8 cellular contexts compared by ENCODE assay signal in genomic region chr19:41993612-41994483, GRCh38. TPM values are rescaled to one million over a fixed set of nuclear protein-coding genes. Genes with fewer than 3 reads are reported as not detected.
A peak's percentile ranks its signal among the peaks of the same experiment; 100 is the strongest.
DNase-seq lines count a peak whose midpoint lies in the region; ATAC-seq and TF ChIP-seq lines count a peak whose summit lies in the region.

Gene ATP1A3, minus strand, starts transcription at chr19:41994230. Its CDS starts 154 bp downstream, at chr19:41994076.

- H3K27ac ChIP-seq in duodenal mucosa (ENCODE audit: low read depth, low read length) (no peak within 1 kb of the TSS), lung (ENCODE audit: low read depth in 1 of 2, low read length in 1 of 2) (peak within 1 kb of the TSS in 1 of 2 donors; percentile 55)

- H3K9me3 ChIP-seq in duodenal mucosa (ENCODE audit: control insufficient read depth in 1 of 2, low read length in 2 of 2) (no peaks in the 10 kb centered on the region), lung (ENCODE audit: control insufficient read depth in 2 of 2, insufficient read depth in 1 of 2, low read length in 1 of 2) (peaks cover 0 to 6% of the 10 kb centered on the region in 2 donors)

- no peaks in the 10 kb centered on the region for H3K4me1 ChIP-seq in duodenal mucosa (ENCODE audit: control insufficient read depth in 1 of 2, insufficient read depth in 2 of 2, low read length in 2 of 2)
- H3K4me1 ChIP-seq in lung (ENCODE audit: control insufficient read depth in 2 of 2, insufficient read depth in 2 of 2, low read length in 2 of 2), result peaks cover 0 to 6% of the 10 kb centered on the region in 2 donors

- peak; percentile 71 for ATAC-seq in GM19372 (IDR thresholded peaks at IDR 0.05; ENCODE audit: low read depth, unreplicated experiment)
- peak; percentile 29 for ATAC-seq in lung (ENCODE audit: insufficient read depth, low FRiP score)
- ATAC-seq in GM18907 (IDR thresholded peaks at IDR 0.05; ENCODE audit: unreplicated experiment), result no peak

- WGBS in lung, 2 donors, result 1% methylated on average over 55 to 84 of the region's 84 CpGs

- no peak for TF ChIP-seq CTCF in lung (IDR thresholded peaks at IDR 0.05; ENCODE audit: control extremely low read depth, extremely low read depth)

- in situ Hi-C loops in ACHN (cut with HindIII; ENCODE audit: low pct_ligation_motif_present, low pct_unique_long_range_greater_than_20kb, low sequenced_read_pairs), result no loop called here

- H3K4me3 ChIP-seq in duodenal mucosa (ENCODE audit: low read depth in 1 of 2, low read length in 2 of 2), result peak within 1 kb of the TSS; percentile 38 to 45
- no peak within 1 kb of the TSS for H3K4me3 ChIP-seq in lung

- H3K27me3 ChIP-seq in duodenal mucosa (ENCODE audit: control insufficient read depth in 1 of 2, insufficient read depth in 2 of 2, low read length in 2 of 2), result peaks cover 30 to 43% of the 10 kb centered on the region in 2 donors
- peaks cover 4% of the 10 kb centered on the region for H3K27me3 ChIP-seq in lung (ENCODE audit: control insufficient read depth, insufficient read depth)

- DNase-seq in ACHN, result peak; percentile 60
- peak; percentile 55 for DNase-seq in NCI-H446 treated with DMSO at 0.1 percent for 48 hours (lab: John Stamatoyannopoulos, UW)
- peak; percentile 64 for DNase-seq in activated CD4-positive, alpha-beta T cell treated with anti-CD3 and anti-CD28 coated beads for 48 hours
- no peak for DNase-seq in lung (ENCODE audit: low spot score)
- DNase-seq in stimulated activated CD8-positive, alpha-beta memory T cell treated with anti-CD3 and anti-CD28 coated beads, Interleukin-15, amount 100 ng/mL, for 24 hours (ENCODE audit: low read depth), result peak; percentile 29

- H3K36me3 ChIP-seq in duodenal mucosa (ENCODE audit: control insufficient read depth in 1 of 2, insufficient read depth in 2 of 2, low read length in 2 of 2), result no peaks in the 10 kb centered on the region
- no peaks in the 10 kb centered on the region for H3K36me3 ChIP-seq in lung (ENCODE audit: control insufficient read depth in 2 of 2, insufficient read depth in 2 of 2, low read length in 2 of 2)

- H3K9ac ChIP-seq in duodenal mucosa (ENCODE audit: low read depth in 1 of 2, low read length in 2 of 2), result no peak within 1 kb of the TSS

RNA-seq across cellular contexts. Expression of gene ATP1A3, which starts in this region (rescaled TPM):
- total RNA-seq in lung, result under 1 TPM; 0.09 to 0.40 TPM
- under 1 TPM; 0.10 to 0.16 TPM for polyA plus RNA-seq in lung

Comparison
In these comparisons a context has a peak if more than half of its experiments do, and no peak if none do; other contexts are left out.
1. Peak in ATAC-seq in lung; RNA of the gene not detected or under 1 TPM.